Comparison of ENCODE assay signal across 8 cellular contexts in genomic region chr5:171750316-171750788, GRCh38. TPM values are rescaled to one million over a fixed set of nuclear protein-coding genes. Genes with fewer than 3 reads are reported as not detected.
DNase-seq lines count a peak whose midpoint lies in the region; ATAC-seq and TF ChIP-seq lines count a peak whose summit lies in the region.

No MANE protein-coding gene starts in this region.

- H3K4me1 ChIP-seq in Karpas-422 (ENCODE audit: low read length) (no peaks in the 10 kb centered on the region), colonic mucosa (no peaks in the 10 kb centered on the region)

- no peaks in the 10 kb centered on the region for H3K9me2 ChIP-seq in Karpas-422 (replicated peaks; ENCODE audit: insufficient read depth, low read length)

- H3K27ac Mint-ChIP-seq in Calu3 (ENCODE audit: unreplicated experiment) = no peak overlapping the region

- CTCF ChIA-PET in Calu3 (lab: Charles Lee) = no interaction called here

- H3K27ac ChIP-seq in Karpas-422 (ENCODE audit: low read length) = no peak overlapping the region
- no peak overlapping the region for H3K27ac ChIP-seq in colonic mucosa

- no TSS peak for BruUV-seq in Calu3 (replicated peaks; lab: Mats Ljungman, UMichigan)

- H3K9me3 ChIP-seq in Karpas-422 (ENCODE audit: low read length) (no peaks in the 10 kb centered on the region), colonic mucosa (no peaks in the 10 kb centered on the region)

- intact Hi-C loops in Calu3 (cut with micrococcal nuclease; ENCODE audit: unreplicated experiment) = no loop called here
- intact Hi-C loops in colonic mucosa (cut with DNase I) = no loop called here

- in situ Hi-C loops in GM13976 (cut with MboI; ENCODE audit: low sequenced_read_pairs, unreplicated experiment) = no loop called here

- H3K36me3 ChIP-seq in Karpas-422 (ENCODE audit: insufficient read depth, low read length) = no peaks in the 10 kb centered on the region
- H3K36me3 ChIP-seq in colonic mucosa = no peaks in the 10 kb centered on the region

- no peak overlapping the region for H3K4me2 ChIP-seq in Karpas-422 (ENCODE audit: low read depth, low read length, poor library complexity, severe bottlenecking)

- DNase-seq in Calu3 = peak; percentile 35
- DNase-seq in Karpas-422 = peak; percentile 58
- peak; percentile 21 for DNase-seq in colonic mucosa
- peak; percentile 34 for DNase-seq in medulla oblongata (ENCODE audit: extremely low spot score)
- no peak for DNase-seq in effector CD4-positive, alpha-beta T cell
- DNase-seq in T1000 (lab: John Stamatoyannopoulos, UW) = no peak
- DNase-seq in GM13976 (ENCODE audit: low spot score) = no peak

- H3K79me2 ChIP-seq in Karpas-422 (ENCODE audit: low read length) = no peaks in the 10 kb centered on the region

- no peak overlapping the region for H3K9ac ChIP-seq in Karpas-422 (ENCODE audit: low read length)
- H3K9ac ChIP-seq in colonic mucosa (ENCODE audit: low read depth in 2 of 2, low read length in 2 of 2) = no peak overlapping the region

- H3K27me3 Mint-ChIP-seq in Calu3 (ENCODE audit: unreplicated experiment) = peaks cover 43% of the 10 kb centered on the region

- no peak overlapping the region for H3K4me3 ChIP-seq in Karpas-422 (ENCODE audit: low read length)
- H3K4me3 ChIP-seq in colonic mucosa = no peak overlapping the region

- H3K27me3 ChIP-seq in Karpas-422 (ENCODE audit: low read length) (no peaks in the 10 kb centered on the region), colonic mucosa (no peaks in the 10 kb centered on the region)

- no peaks in the 10 kb centered on the region for H3K36me3 Mint-ChIP-seq in Calu3 (ENCODE audit: insufficient read depth, unreplicated experiment)

- H4K20me1 ChIP-seq in Karpas-422 (ENCODE audit: insufficient read depth, low read depth, low read length) = no peaks in the 10 kb centered on the region

- H3K9me3 Mint-ChIP-seq in Calu3 (ENCODE audit: low read depth, unreplicated experiment) = no peaks in the 10 kb centered on the region

- H2AFZ ChIP-seq in Karpas-422 (ENCODE audit: low read length) = no peak overlapping the region

- no peaks in the 10 kb centered on the region for H3K4me1 Mint-ChIP-seq in Calu3 (ENCODE audit: low read depth, unreplicated experiment)

- TF ChIP-seq CTCF in Calu3 (IDR thresholded peaks at IDR 0.05; ENCODE audit: unreplicated experiment) (no peak), colonic mucosa (IDR thresholded peaks at IDR 0.05) (no peak), GM13976 (IDR thresholded peaks at IDR 0.05; ENCODE audit: borderline replicate concordance, control extremely low read depth, extremely low read depth, insufficient read depth, missing control alignments) (no peak)

- no peak overlapping the region for H3K4me3 Mint-ChIP-seq in Calu3 (ENCODE audit: low read depth, unreplicated experiment)

- ATAC-seq in HG02610 (IDR thresholded peaks at IDR 0.05; ENCODE audit: unreplicated experiment) = no peak

RNA-seq across cellular contexts. Expression of gene SMIM23, which starts 35.3 kb away (rescaled TPM):
- total RNA-seq in Calu3 (2022) (not detected in 2 replicates), colonic mucosa (not detected)
- total RNA-seq in Karpas-422 (2014; rRNA removed; shearing (Covaris generic); ENCODE audit: low replicate concordance) = not detected in 2 replicates

Comparison
In these comparisons a context has a peak if more than half of its experiments do, and no peak if none do; other contexts are left out.
1. DNase-seq: peak in Calu3 (single experiment), Karpas-422 (single experiment), colonic mucosa (single experiment) and medulla oblongata (single experiment); none in effector CD4-positive, alpha-beta T cell (single experiment), T1000 (single experiment) and GM13976 (single experiment).